22 cellular contexts compared by ENCODE assay signal in genomic region chr3:178494376-178494775, GRCh38. TPM values are rescaled to one million over a fixed set of nuclear protein-coding genes. Genes with fewer than 3 reads are reported as not detected.
A peak's percentile ranks its signal among the peaks of the same experiment; 100 is the strongest.
DNase-seq lines count a peak whose midpoint lies in the region; ATAC-seq and TF ChIP-seq lines count a peak whose summit lies in the region.
"Had no signal": no experiment of that assay in that cellular context is flagged by ENCODE, and none has a peak within 500 bp of the region (broad histone marks: within the 10 kb centered on the region; RNA-seq: fewer than 3 reads in every experiment).

No MANE protein-coding gene starts in this region.

- no peak overlapping the region for H3K4me2 ChIP-seq in GM23248 (ENCODE audit: unreplicated experiment)

- POLR2A ChIA-PET in activated CD8-positive, alpha-beta T cell treated with anti-CD3 and anti-CD28 coated beads for 36 hours (lab: Charles Lee) = no interaction called here

- H2AFZ ChIP-seq in GM23248 = no peak overlapping the region

- DNase-seq in NCI-H748 (lab: John Stamatoyannopoulos, UW; ENCODE audit: unreplicated experiment) (peak; percentile 10), NCI-H748 treated with DMSO at 0.1 percent for 48 hours (lab: John Stamatoyannopoulos, UW) (no peak), NCI-H69 (lab: John Stamatoyannopoulos, UW) (peak; percentile 20), astrocyte of the spinal cord (ENCODE audit: low read depth, low spot score) (peak; percentile 48), anterior cingulate cortex (lab: John Stamatoyannopoulos, UW) (no peak), GM23248 (no peak), left lung (no peak)
- no peak for DNase-seq in activated CD8-positive, alpha-beta T cell treated with anti-CD3 and anti-CD28 coated beads for 36 hours
- DNase-seq: 8988T; BE2C; C1 segment of cervical spinal cord; CD4-positive, CD25-positive, alpha-beta regulatory T cell; CD8-positive, alpha-beta memory T cell; COR-L47; DMS 273 treated with DMSO at 0.1 percent for 48 hours; DMS53; DND-41; H9 had no signal

- TF ChIP-seq CTCF in astrocyte of the spinal cord (IDR thresholded peaks at IDR 0.05; ENCODE audit: low read depth, low read length) (no peak), left lung (IDR thresholded peaks at IDR 0.05) (no peak)
- no peak for TF ChIP-seq CTCF in activated CD8-positive, alpha-beta T cell treated with anti-CD3 and anti-CD28 coated beads for 36 hours (IDR thresholded peaks at IDR 0.05)

- H3K9me2 ChIP-seq in GM23248 (ENCODE audit: insufficient read depth) = no peaks in the 10 kb centered on the region

- intact Hi-C loops in left lung (cut with DNase I) = no loop called here
- intact Hi-C loops in activated CD8-positive, alpha-beta T cell treated with anti-CD3 and anti-CD28 coated beads for 36 hours (cut with micrococcal nuclease) = no loop called here

- no peaks in the 10 kb centered on the region for H3K4me1 Mint-ChIP-seq in activated CD8-positive, alpha-beta T cell treated with anti-CD3 and anti-CD28 coated beads for 36 hours (ENCODE audit: low read depth)
- H3K4me1 Mint-ChIP-seq: CD4-positive, CD25-positive, alpha-beta regulatory T cell; CD8-positive, alpha-beta memory T cell had no signal

- no peak overlapping the region for H3K4me3 Mint-ChIP-seq in activated CD8-positive, alpha-beta T cell treated with anti-CD3 and anti-CD28 coated beads for 36 hours
- H3K4me3 Mint-ChIP-seq: CD4-positive, CD25-positive, alpha-beta regulatory T cell; CD8-positive, alpha-beta memory T cell; H9 had no signal

- 16 to 17% methylated on average over 5 of the region's 5 CpGs for WGBS in GM23248 (ENCODE audit: low coverage in 1 of 2, low lambda C conversion rate in 2 of 2, missing lambda C conversion rate in 2 of 2), 2 experiments

- H3K79me2 ChIP-seq in GM23248 (ENCODE audit: insufficient read depth) = no peaks in the 10 kb centered on the region

- no peaks in the 10 kb centered on the region for H4K20me1 ChIP-seq in GM23248 (ENCODE audit: insufficient read depth)

- no peak overlapping the region for H3K9ac ChIP-seq in GM23248

- H3K4me3 ChIP-seq in astrocyte of the spinal cord (ENCODE audit: low read depth, low read length) (no peak overlapping the region), GM23248 (no peak overlapping the region), left lung (no peak overlapping the region)

- H3K27ac Mint-ChIP-seq in activated CD8-positive, alpha-beta T cell treated with anti-CD3 and anti-CD28 coated beads for 36 hours = no peak overlapping the region
- H3K27ac Mint-ChIP-seq: CD4-positive, CD25-positive, alpha-beta regulatory T cell; CD8-positive, alpha-beta memory T cell; H9 had no signal

- no peaks in the 10 kb centered on the region for H3F3A ChIP-seq in GM23248 (ENCODE audit: insufficient read depth)

- in situ Hi-C loops in astrocyte of the spinal cord (cut with HindIII; ENCODE audit: low sequenced_read_pairs) (no loop called here), GM23248 (cut with MboI) (no loop called here)

- no peak for ATAC-seq in left lung
- no peak for ATAC-seq in activated CD8-positive, alpha-beta T cell treated with anti-CD3 and anti-CD28 coated beads for 36 hours

- no peaks in the 10 kb centered on the region for H3K27me3 Mint-ChIP-seq in activated CD8-positive, alpha-beta T cell treated with anti-CD3 and anti-CD28 coated beads for 36 hours
- H3K27me3 Mint-ChIP-seq: CD8-positive, alpha-beta memory T cell had no signal

- CTCF ChIA-PET in activated CD8-positive, alpha-beta T cell treated with anti-CD3 and anti-CD28 coated beads for 36 hours (lab: Charles Lee) = no interaction called here

- no peaks in the 10 kb centered on the region for H3K4me1 ChIP-seq in GM23248 (ENCODE audit: insufficient read depth)
- no peaks in the 10 kb centered on the region for H3K4me1 ChIP-seq in left lung
- H3K4me1 ChIP-seq: BE2C had no signal

- H3K36me3 ChIP-seq in GM23248 (ENCODE audit: low read depth) (no peaks in the 10 kb centered on the region), left lung (no peaks in the 10 kb centered on the region)
- H3K36me3 ChIP-seq: BE2C had no signal

- H3K9me3 Mint-ChIP-seq in activated CD8-positive, alpha-beta T cell treated with anti-CD3 and anti-CD28 coated beads for 36 hours = no peaks in the 10 kb centered on the region
- H3K9me3 Mint-ChIP-seq: CD8-positive, alpha-beta memory T cell had no signal

- H3K27ac ChIP-seq in GM23248 (no peak overlapping the region), left lung (no peak overlapping the region)

- no peaks in the 10 kb centered on the region for H3K27me3 ChIP-seq in GM23248 (replicated peaks; ENCODE audit: insufficient read depth)
- H3K27me3 ChIP-seq in left lung = no peaks in the 10 kb centered on the region
- H3K27me3 ChIP-seq: BE2C had no signal

- H3K36me3 Mint-ChIP-seq in activated CD8-positive, alpha-beta T cell treated with anti-CD3 and anti-CD28 coated beads for 36 hours (ENCODE audit: low read depth) = no peaks in the 10 kb centered on the region
- H3K36me3 Mint-ChIP-seq: CD4-positive, CD25-positive, alpha-beta regulatory T cell had no signal

- H3K9me3 ChIP-seq in GM23248 (ENCODE audit: low read depth) = no peaks in the 10 kb centered on the region
- peaks cover 0 to 7% of the 10 kb centered on the region in 2 donors for H3K9me3 ChIP-seq in left lung
- H3K9me3 ChIP-seq: BE2C had no signal

RNA-seq across cellular contexts. Expression of gene KCNMB2, which starts 41.9 kb away (rescaled TPM):
- total RNA-seq in GM23248 (2014; rRNA removed; shearing (Covaris generic)) = not detected in 2 replicates
- not detected in 2 replicates for polyA plus RNA-seq in GM23248 (2016; fragmentation: Nextera tagmentation; extraction: Ambion mirVana)
- total RNA-seq in left lung = 1 to 10 TPM in 1 of 2 donors, under 1 TPM in 1; 0.45 to 1.4 TPM
- total RNA-seq in activated CD8-positive, alpha-beta T cell treated with anti-CD3 and anti-CD28 coated beads for 36 hours = not detected
- total RNA-seq: A673; CD4-positive, CD25-positive, alpha-beta regulatory T cell; CD8-positive, alpha-beta memory T cell; H1; H9; HT-29 had no signal
- polyA plus RNA-seq: AG04450; CD4-positive, CD25-positive, alpha-beta regulatory T cell; CD8-positive, alpha-beta memory T cell; H1 had no signal

Comparison
In these comparisons a context has a peak if more than half of its experiments do, and no peak if none do; other contexts are left out.
1. DNase-seq: peak in NCI-H748 (single experiment), NCI-H69 (single experiment) and astrocyte of the spinal cord (single experiment); none in NCI-H748 treated with DMSO at 0.1 percent for 48 hours (single experiment), anterior cingulate cortex (0 of 58), GM23248 (single experiment), left lung (0 of 2) and activated CD8-positive, alpha-beta T cell treated with anti-CD3 and anti-CD28 coated beads for 36 hours (single experiment).